In genomic region chr10:18545626-18546025, GRCh38 we compare ENCODE assay signal across 18 cellular contexts.
DNase-seq lines count a peak whose midpoint lies in the region; ATAC-seq and TF ChIP-seq lines count a peak whose summit lies in the region.
"Had no signal": no experiment of that assay in that cellular context is flagged by ENCODE, and none has a peak within 500 bp of the region (broad histone marks: within the 10 kb centered on the region; RNA-seq: fewer than 3 reads in every experiment).

No MANE protein-coding gene starts in this region.

- no peaks in the 10 kb centered on the region for H3K9me3 ChIP-seq in OCI-LY7 (ENCODE audit: low read length)
- H3K9me3 ChIP-seq: psoas muscle, thoracic aorta had no signal

- no peaks in the 10 kb centered on the region for H3K36me3 Mint-ChIP-seq in glutamatergic neuron (ENCODE audit: unreplicated experiment)

- H3K4me3 ChIP-seq in astrocyte of the cerebellum (ENCODE audit: low read depth, low read length) (no peak overlapping the region), OCI-LY7 (ENCODE audit: low read depth, low read length, poor library complexity, severe bottlenecking) (no peak overlapping the region)
- H3K4me3 ChIP-seq: coronary artery, psoas muscle, thoracic aorta had no signal

- H4K20me1 ChIP-seq in OCI-LY7 (ENCODE audit: insufficient read depth, low read length), result no peaks in the 10 kb centered on the region

- H3K4me1 Mint-ChIP-seq in glutamatergic neuron (ENCODE audit: low read depth, unreplicated experiment), result peaks cover 5% of the 10 kb centered on the region
- H3K4me1 Mint-ChIP-seq: immature natural killer cell had no signal

- intact Hi-C loops in OCI-LY7 (cut with micrococcal nuclease; ENCODE audit: unreplicated experiment), result no loop called here

- peak; percentile 4 for DNase-seq in AG08396 (ENCODE audit: low spot score)
- peak; percentile 0 for DNase-seq in GM13976 (ENCODE audit: low spot score)
- peak; percentile 27 for DNase-seq in astrocyte of the cerebellum (ENCODE audit: low read depth)
- DNase-seq in glutamatergic neuron, result no peak
- no peak for DNase-seq in OCI-M2 (lab: John Stamatoyannopoulos, UW; ENCODE audit: unreplicated experiment)
- DNase-seq in OCI-LY7 (ENCODE audit: low spot score), result no peak
- DNase-seq in activated effector memory CD4-positive, alpha-beta T cell treated with anti-CD3 and anti-CD28 coated beads, Interleukin-2, amount 50 U/mL, for 16 hours, result no peak
- DNase-seq: activated CD4-positive, alpha-beta T cell treated with anti-CD3 and anti-CD28 coated beads for 4 hours; activated gamma-delta T cell; AML-193; immature natural killer cell; naive thymus-derived CD8-positive, alpha-beta T cell; NCI-H2081; NCI-H748 treated with DMSO at 0.1 percent for 48 hours; psoas muscle had no signal

- peaks cover 81% of the 10 kb centered on the region for H3K36me3 ChIP-seq in OCI-LY7 (ENCODE audit: insufficient read depth, low read length)

- no peak overlapping the region for H3K4me2 ChIP-seq in OCI-LY7 (ENCODE audit: low read length)

- H2AFZ ChIP-seq in OCI-LY7 (ENCODE audit: low read length), result no peak overlapping the region

- POLR2A ChIA-PET in OCI-LY7 (lab: Charles Lee), result no interaction called here

- no peaks in the 10 kb centered on the region for H3K27me3 Mint-ChIP-seq in glutamatergic neuron (ENCODE audit: unreplicated experiment)
- H3K27me3 Mint-ChIP-seq: naive thymus-derived CD8-positive, alpha-beta T cell had no signal

- no peak overlapping the region for H3K27ac ChIP-seq in OCI-LY7 (ENCODE audit: low read depth, low read length, poor library complexity, severe bottlenecking)
- H3K27ac ChIP-seq: coronary artery, psoas muscle, thoracic aorta had no signal

- no peak for TF ChIP-seq CTCF in GM13976 (IDR thresholded peaks at IDR 0.05; ENCODE audit: borderline replicate concordance, control extremely low read depth, extremely low read depth, insufficient read depth, missing control alignments)
- TF ChIP-seq CTCF in astrocyte of the cerebellum (IDR thresholded peaks at IDR 0.05; ENCODE audit: low read depth, low read length, missing control alignments), result no peak
- TF ChIP-seq CTCF in glutamatergic neuron (IDR thresholded peaks at IDR 0.05; ENCODE audit: partially characterized antibody, unreplicated experiment), result no peak
- no peak for TF ChIP-seq CTCF in OCI-LY7 (conservative IDR thresholded peaks at IDR 0.05; ENCODE audit: low read length)

- BruUV-seq in OCI-LY7 (replicated peaks; lab: Mats Ljungman, UMichigan), result no TSS peak

- H3K4me1 ChIP-seq in OCI-LY7 (ENCODE audit: insufficient read depth, low read length, poor library complexity, severe bottlenecking), result no peaks in the 10 kb centered on the region
- H3K4me1 ChIP-seq: psoas muscle had no signal

- ATAC-seq in HG03460 (IDR thresholded peaks at IDR 0.05; ENCODE audit: unreplicated experiment), result no peak
- ATAC-seq: naive thymus-derived CD8-positive, alpha-beta T cell; psoas muscle had no signal

- H3K9me2 ChIP-seq in OCI-LY7 (ENCODE audit: insufficient read depth, low read length), result no peaks in the 10 kb centered on the region; the same call in 1 of the 2 replicates

- H3K27ac Mint-ChIP-seq in glutamatergic neuron (ENCODE audit: unreplicated experiment), result peak overlapping the region; percentile 36
- H3K27ac Mint-ChIP-seq: immature natural killer cell; naive thymus-derived CD8-positive, alpha-beta T cell had no signal

- no peaks in the 10 kb centered on the region for H3K9me3 Mint-ChIP-seq in glutamatergic neuron (ENCODE audit: unreplicated experiment)
- H3K9me3 Mint-ChIP-seq: immature natural killer cell; naive thymus-derived CD8-positive, alpha-beta T cell had no signal

- H3K79me2 ChIP-seq in OCI-LY7 (ENCODE audit: insufficient read depth, low read depth, low read length), result no peaks in the 10 kb centered on the region

- H3K4me3 Mint-ChIP-seq in glutamatergic neuron (ENCODE audit: unreplicated experiment), result no peak overlapping the region
- H3K4me3 Mint-ChIP-seq: immature natural killer cell; naive thymus-derived CD8-positive, alpha-beta T cell had no signal

- CTCF ChIA-PET in OCI-LY7 (lab: Charles Lee; ENCODE audit: unreplicated experiment), result no interaction called here

- in situ Hi-C loops in GM13976 (cut with MboI; ENCODE audit: low sequenced_read_pairs, unreplicated experiment) (no loop called here), astrocyte of the cerebellum (cut with HindIII; ENCODE audit: low sequenced_read_pairs) (no loop called here)

Comparison
In these comparisons a context has a peak if more than half of its experiments do, and no peak if none do; other contexts are left out.
1. DNase-seq: peak in AG08396 (single experiment), GM13976 (single experiment) and astrocyte of the cerebellum (single experiment); none in glutamatergic neuron (single experiment), OCI-M2 (single experiment), OCI-LY7 (single experiment) and activated effector memory CD4-positive, alpha-beta T cell treated with anti-CD3 and anti-CD28 coated beads, Interleukin-2, amount 50 U/mL, for 16 hours (single experiment).